In genomic region chr14:63361790-63362189, GRCh38 we compare ENCODE assay signal across 1 cellular context.
TF ChIP-seq lines count a peak whose summit lies in the region.

No MANE protein-coding gene starts in this region.

TF ChIP-seq in SK-N-SH treated with all-trans-retinoic acid at 6 μM for 48 hours, 23 proteins besides CTCF, POLR2A, EP300 and RAD21 (continued from another document):
- TF ChIP-seq PPARA (CRISPR knock-in tag; IDR thresholded peaks at IDR 0.05; ENCODE audit: borderline replicate concordance) = no peak
- no peak for TF ChIP-seq GLIS3 (CRISPR knock-in tag; IDR thresholded peaks at IDR 0.05)
- no peak for TF ChIP-seq TSHZ2 (CRISPR knock-in tag; IDR thresholded peaks at IDR 0.05)
- TF ChIP-seq, protein P1, sequence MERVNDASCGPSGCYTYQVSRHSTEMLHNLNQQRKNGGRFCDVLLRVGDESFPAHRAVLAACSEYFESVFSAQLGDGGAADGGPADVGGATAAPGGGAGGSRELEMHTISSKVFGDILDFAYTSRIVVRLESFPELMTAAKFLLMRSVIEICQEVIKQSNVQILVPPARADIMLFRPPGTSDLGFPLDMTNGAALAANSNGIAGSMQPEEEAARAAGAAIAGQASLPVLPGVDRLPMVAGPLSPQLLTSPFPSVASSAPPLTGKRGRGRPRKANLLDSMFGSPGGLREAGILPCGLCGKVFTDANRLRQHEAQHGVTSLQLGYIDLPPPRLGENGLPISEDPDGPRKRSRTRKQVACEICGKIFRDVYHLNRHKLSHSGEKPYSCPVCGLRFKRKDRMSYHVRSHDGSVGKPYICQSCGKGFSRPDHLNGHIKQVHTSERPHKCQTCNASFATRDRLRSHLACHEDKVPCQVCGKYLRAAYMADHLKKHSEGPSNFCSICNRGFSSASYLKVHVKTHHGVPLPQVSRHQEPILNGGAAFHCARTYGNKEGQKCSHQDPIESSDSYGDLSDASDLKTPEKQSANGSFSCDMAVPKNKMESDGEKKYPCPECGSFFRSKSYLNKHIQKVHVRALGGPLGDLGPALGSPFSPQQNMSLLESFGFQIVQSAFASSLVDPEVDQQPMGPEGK (CRISPR knock-in tag; IDR thresholded peaks at IDR 0.05; ENCODE audit: borderline replicate concordance) = no peak
